ENCODE assay signal across 20 cellular contexts in genomic region chr3:123332124-123332641, GRCh38.
A peak's percentile ranks its signal among the peaks of the same experiment; 100 is the strongest.
DNase-seq lines count a peak whose midpoint lies in the region; ATAC-seq and TF ChIP-seq lines count a peak whose summit lies in the region.
"Had no signal": no experiment of that assay in that cellular context is flagged by ENCODE, and none has a peak within 500 bp of the region (broad histone marks: within the 10 kb centered on the region; RNA-seq: fewer than 3 reads in every experiment).

No MANE protein-coding gene starts in this region.

- no peak overlapping the region for H3K27ac Mint-ChIP-seq in activated naive CD8-positive, alpha-beta T cell treated with anti-CD3 and anti-CD28 coated beads, Interleukin-2, amount 50 U/mL, for 24 hours
- H3K27ac Mint-ChIP-seq: mesothelial cell of epicardium; natural killer cell treated with Interleukin-12 subunit alpha and Interleukin-12 subunit beta and Interleukin-15 and Interleukin-18, amount 100 ng/mL, for 72 hours; stimulated activated naive B cell treated with anti-CD40 and anti-IgM and Interleukin-4, amounts not matched to agents 10 μg/mL and 1 μg/mL and 100 μg/mL, for 72 hours; type B pancreatic cell had no signal

- no peaks in the 10 kb centered on the region for H3K27me3 ChIP-seq in duodenal mucosa (ENCODE audit: control insufficient read depth in 1 of 2, insufficient read depth in 2 of 2, low read length in 2 of 2)
- no peaks in the 10 kb centered on the region for H3K27me3 ChIP-seq in lower lobe of right lung (ENCODE audit: low read depth)
- no peaks in the 10 kb centered on the region for H3K27me3 ChIP-seq in tibial artery
- H3K27me3 ChIP-seq: dorsolateral prefrontal cortex had no signal

- peaks cover 0 to 2% of the 10 kb centered on the region in 2 donors for H3K9me3 ChIP-seq in duodenal mucosa (ENCODE audit: control insufficient read depth in 1 of 2, low read length in 2 of 2)
- no peaks in the 10 kb centered on the region for H3K9me3 ChIP-seq in lower lobe of right lung
- no peaks in the 10 kb centered on the region for H3K9me3 ChIP-seq in tibial artery

- H3K9ac ChIP-seq in duodenal mucosa (ENCODE audit: low read depth in 1 of 2, low read length in 2 of 2), result no peak overlapping the region
- H3K9ac ChIP-seq: GM23248 had no signal

- H3K4me3 ChIP-seq in duodenal mucosa (ENCODE audit: low read depth in 1 of 2, low read length in 2 of 2) (no peak overlapping the region), lower lobe of right lung (no peak overlapping the region), tibial artery (no peak overlapping the region)
- H3K4me3 ChIP-seq: dorsolateral prefrontal cortex, GM23248 had no signal

- in situ Hi-C loops in G401 (cut with HindIII; ENCODE audit: low sequenced_read_pairs), result no loop called here

- DNase-seq in lower lobe of right lung (peak; percentile 35), tibial artery (peak; percentile 19 to 74), G401 (ENCODE audit: low spot score) (no peak), NCI-H187 treated with DMSO at 0.1 percent for 48 hours (lab: John Stamatoyannopoulos, UW) (no peak)
- no peak for DNase-seq in activated naive CD8-positive, alpha-beta T cell treated with anti-CD3 and anti-CD28 coated beads, Interleukin-2, amount 50 U/mL, for 24 hours
- DNase-seq: activated CD4-positive, alpha-beta T cell treated with anti-CD3 and anti-CD28 coated beads for 48 hours; CD8-positive, alpha-beta memory T cell; foreskin melanocyte; GM23248; NCI-H1105; NCI-H446 treated with DMSO at 0.1 percent for 48 hours; stimulated activated naive B cell treated with anti-CD40 and anti-IgM and Interleukin-4, amounts not matched to agents 10 μg/mL and 1 μg/mL and 100 μg/mL, for 72 hours had no signal

- TF ChIP-seq RAD21 in Ishikawa (IDR thresholded peaks at IDR 0.05; ENCODE audit: low read depth), result no peak

- peaks cover 8 to 9% of the 10 kb centered on the region in 2 donors for H3K4me1 ChIP-seq in duodenal mucosa (ENCODE audit: control insufficient read depth in 1 of 2, insufficient read depth in 2 of 2, low read length in 2 of 2)
- H3K4me1 ChIP-seq in lower lobe of right lung, result no peaks in the 10 kb centered on the region
- peaks cover 0 to 87% (median 62%) of the 10 kb centered on the region in 4 donors for H3K4me1 ChIP-seq in tibial artery

- no peaks in the 10 kb centered on the region for H3K36me3 ChIP-seq in duodenal mucosa (ENCODE audit: control insufficient read depth in 1 of 2, insufficient read depth in 2 of 2, low read length in 2 of 2)
- H3K36me3 ChIP-seq in lower lobe of right lung, result no peaks in the 10 kb centered on the region
- peaks cover 0 to 13% (median 2%) of the 10 kb centered on the region in 3 donors for H3K36me3 ChIP-seq in tibial artery

- H3K27me3 Mint-ChIP-seq in activated naive CD8-positive, alpha-beta T cell treated with anti-CD3 and anti-CD28 coated beads, Interleukin-2, amount 50 U/mL, for 24 hours, result peaks cover 6% of the 10 kb centered on the region
- H3K27me3 Mint-ChIP-seq: natural killer cell treated with Interleukin-12 subunit alpha and Interleukin-12 subunit beta and Interleukin-15 and Interleukin-18, amount 100 ng/mL, for 72 hours had no signal

- no peaks in the 10 kb centered on the region for H3K36me3 Mint-ChIP-seq in activated naive CD8-positive, alpha-beta T cell treated with anti-CD3 and anti-CD28 coated beads, Interleukin-2, amount 50 U/mL, for 24 hours (ENCODE audit: low read depth)
- H3K36me3 Mint-ChIP-seq: CD8-positive, alpha-beta memory T cell; mesothelial cell of epicardium; natural killer cell treated with Interleukin-12 subunit alpha and Interleukin-12 subunit beta and Interleukin-15 and Interleukin-18, amount 100 ng/mL, for 72 hours; stimulated activated naive B cell treated with anti-CD40 and anti-IgM and Interleukin-4, amounts not matched to agents 10 μg/mL and 1 μg/mL and 100 μg/mL, for 72 hours; type B pancreatic cell had no signal

- H3K4me1 Mint-ChIP-seq in activated naive CD8-positive, alpha-beta T cell treated with anti-CD3 and anti-CD28 coated beads, Interleukin-2, amount 50 U/mL, for 24 hours, result peaks cover 6% of the 10 kb centered on the region
- H3K4me1 Mint-ChIP-seq: mesothelial cell of epicardium had no signal

- TF ChIP-seq CTCF in lower lobe of right lung (IDR thresholded peaks at IDR 0.05) (no peak), tibial artery (IDR thresholded peaks at IDR 0.05) (peak in 1 of 2 experiments; percentile 17)

- no peaks in the 10 kb centered on the region for H3K9me3 Mint-ChIP-seq in activated naive CD8-positive, alpha-beta T cell treated with anti-CD3 and anti-CD28 coated beads, Interleukin-2, amount 50 U/mL, for 24 hours
- H3K9me3 Mint-ChIP-seq: CD8-positive, alpha-beta memory T cell; mesothelial cell of epicardium; natural killer cell treated with Interleukin-12 subunit alpha and Interleukin-12 subunit beta and Interleukin-15 and Interleukin-18, amount 100 ng/mL, for 72 hours; stimulated activated naive B cell treated with anti-CD40 and anti-IgM and Interleukin-4, amounts not matched to agents 10 μg/mL and 1 μg/mL and 100 μg/mL, for 72 hours; type B pancreatic cell had no signal

- H3K4me3 Mint-ChIP-seq in activated naive CD8-positive, alpha-beta T cell treated with anti-CD3 and anti-CD28 coated beads, Interleukin-2, amount 50 U/mL, for 24 hours, result no peak overlapping the region
- H3K4me3 Mint-ChIP-seq: CD8-positive, alpha-beta memory T cell; mesothelial cell of epicardium; natural killer cell treated with Interleukin-12 subunit alpha and Interleukin-12 subunit beta and Interleukin-15 and Interleukin-18, amount 100 ng/mL, for 72 hours; stimulated activated naive B cell treated with anti-CD40 and anti-IgM and Interleukin-4, amounts not matched to agents 10 μg/mL and 1 μg/mL and 100 μg/mL, for 72 hours; type B pancreatic cell had no signal

- no peak for TF ChIP-seq EP300 in Ishikawa (IDR thresholded peaks at IDR 0.05; ENCODE audit: borderline replicate concordance)

- ATAC-seq in lower lobe of right lung, result no peak
- no peak for ATAC-seq in activated naive CD8-positive, alpha-beta T cell treated with anti-CD3 and anti-CD28 coated beads, Interleukin-2, amount 50 U/mL, for 24 hours
- ATAC-seq: natural killer cell treated with Interleukin-12 subunit alpha and Interleukin-12 subunit beta and Interleukin-15 and Interleukin-18, amount 100 ng/mL, for 72 hours; stimulated activated naive B cell treated with anti-CD40 and anti-IgM and Interleukin-4, amounts not matched to agents 10 μg/mL and 1 μg/mL and 100 μg/mL, for 72 hours had no signal

- intact Hi-C loops in lower lobe of right lung (cut with DNase I), result no loop called here
- intact Hi-C loops in tibial artery (cut with DNase I; ENCODE audit: low total_unique reads), result no loop called here

- H3K27ac ChIP-seq in duodenal mucosa (ENCODE audit: low read depth, low read length), result peak overlapping the region; percentile 7
- H3K27ac ChIP-seq in lower lobe of right lung, result no peak overlapping the region
- H3K27ac ChIP-seq in tibial artery, result peak overlapping the region; percentile 80 to 87
- H3K27ac ChIP-seq: epithelial cell of prostate, GM23248, RWPE1 had no signal

TF ChIP-seq in Ishikawa, 13 proteins besides CTCF, POLR2A, EP300 and RAD21:
- TF ChIP-seq TEAD4 (IDR thresholded peaks at IDR 0.05) (no peak), REST (IDR thresholded peaks at IDR 0.05; ENCODE audit: low read depth) (peak; percentile 20; the same call in 1 of the 2 replicates)

Comparison
In these comparisons a context has a peak if more than half of its experiments do, and no peak if none do; other contexts are left out.
1. DNase-seq: peak in lower lobe of right lung (single experiment) and tibial artery (2 of 2); none in G401 (single experiment), NCI-H187 treated with DMSO at 0.1 percent for 48 hours (single experiment) and activated naive CD8-positive, alpha-beta T cell treated with anti-CD3 and anti-CD28 coated beads, Interleukin-2, amount 50 U/mL, for 24 hours (single experiment).